1 cellular context compared by ENCODE assay signal in genomic region chr1:11842154-11843041, GRCh38.
TF ChIP-seq lines count a peak whose summit lies in the region.

No MANE protein-coding gene starts in this region.

TF ChIP-seq in K562, 482 proteins besides CTCF, POLR2A, EP300 and RAD21 (continued from another document and continues in another):
- no peak for TF ChIP-seq TCF7L2 (IDR thresholded peaks at IDR 0.05; ENCODE audit: low read depth, low read length)
- TF ChIP-seq CGGBP1 (CRISPR knock-in tag; IDR thresholded peaks at IDR 0.05): no peak
- peak; percentile 90 for TF ChIP-seq VEZF1 (CRISPR knock-in tag; IDR thresholded peaks at IDR 0.05)
- TF ChIP-seq ZNF778 (CRISPR knock-in tag; IDR thresholded peaks at IDR 0.05): no peak
- no peak for TF ChIP-seq ILF3 (IDR thresholded peaks at IDR 0.05; ENCODE audit: borderline replicate concordance)
- peak; percentile 32; the same call in 1 of the 2 replicates for TF ChIP-seq ZNF24 (IDR thresholded peaks at IDR 0.05)
- no peak for TF ChIP-seq ZNF561 (CRISPR knock-in tag; conservative IDR thresholded peaks at IDR 0.05)
- TF ChIP-seq KDM5B (IDR thresholded peaks at IDR 0.05; ENCODE audit: insufficient replicate concordance, low read depth, low read length): no peak
- no peak for TF ChIP-seq LARP7 (IDR thresholded peaks at IDR 0.05)
- TF ChIP-seq CC2D1A (IDR thresholded peaks at IDR 0.05): peak; percentile 72; the same call in 1 of the 2 replicates
- TF ChIP-seq SMARCC2 (IDR thresholded peaks at IDR 0.05; ENCODE audit: low read depth): peak; percentile 90
- TF ChIP-seq HMGXB4 (CRISPR knock-in tag; IDR thresholded peaks at IDR 0.05): no peak
- peak; percentile 78 for TF ChIP-seq CHAMP1 (IDR thresholded peaks at IDR 0.05)
- peak in 1 of 2 experiments; percentile 83; a peak in 2 of 4 replicates for TF ChIP-seq ZNF639 (CRISPR knock-in tag; conservative IDR thresholded peaks at IDR 0.05 in 1 of 2, IDR thresholded peaks at IDR 0.05 in 1 of 2)
- peak; percentile 99 for TF ChIP-seq DPF2 (IDR thresholded peaks at IDR 0.05)
- TF ChIP-seq FOSL1 (tag; conservative IDR thresholded peaks at IDR 0.05): peak; percentile 70
- TF ChIP-seq ZNF280A (IDR thresholded peaks at IDR 0.05; ENCODE audit: low read depth, partially characterized antibody): no peak
- TF ChIP-seq PREB (CRISPR knock-in tag; IDR thresholded peaks at IDR 0.05): no peak
- no peak for TF ChIP-seq GTF2E2 (tag; IDR thresholded peaks at IDR 0.05)
- TF ChIP-seq SIX5 (IDR thresholded peaks at IDR 0.05; ENCODE audit: borderline replicate concordance in 1 of 2, insufficient read depth in 1 of 2, low read depth in 1 of 2, low read length in 2 of 2): no peak
- TF ChIP-seq NR0B1 (IDR thresholded peaks at IDR 0.05; ENCODE audit: partially characterized antibody): no peak
- no peak for TF ChIP-seq ZNF717 (CRISPR knock-in tag; IDR thresholded peaks at IDR 0.05)
- no peak for TF ChIP-seq HOXB6 (CRISPR knock-in tag; IDR thresholded peaks at IDR 0.05; ENCODE audit: borderline replicate concordance)
- no peak for TF ChIP-seq ZNF445 (CRISPR knock-in tag; IDR thresholded peaks at IDR 0.05; ENCODE audit: low read depth)
- 0 out of 2 replicates have a peak, but pooled peaks have one; percentile 46 for TF ChIP-seq CBFB (CRISPR knock-in tag; IDR thresholded peaks at IDR 0.05)
- peak; percentile 88 for TF ChIP-seq EP400 (IDR thresholded peaks at IDR 0.05)
- peak; percentile 86 for TF ChIP-seq ZNF644 (tag; IDR thresholded peaks at IDR 0.05; ENCODE audit: low read depth)
- peak; percentile 98 for TF ChIP-seq HDAC2 (IDR thresholded peaks at IDR 0.05)
- no peak for TF ChIP-seq XRCC3 (IDR thresholded peaks at IDR 0.05)
- no peak for TF ChIP-seq IFI16 (CRISPR knock-in tag; IDR thresholded peaks at IDR 0.05)
- TF ChIP-seq ZNF551 (CRISPR knock-in tag; IDR thresholded peaks at IDR 0.05): no peak
- peak; percentile 72; the same call in 1 of the 2 replicates for TF ChIP-seq PYGO2 (tag; IDR thresholded peaks at IDR 0.05)
- peak; percentile 55; the same call in 1 of the 2 replicates for TF ChIP-seq BCOR (IDR thresholded peaks at IDR 0.05)
- TF ChIP-seq DDX20 (tag; IDR thresholded peaks at IDR 0.05; ENCODE audit: low read depth): no peak
- no peak for TF ChIP-seq ATF2 (CRISPR knock-in tag; IDR thresholded peaks at IDR 0.05)
- TF ChIP-seq MXD1 (CRISPR knock-in tag; IDR thresholded peaks at IDR 0.05; ENCODE audit: borderline replicate concordance, poor library complexity, severe bottlenecking): peak; percentile 76
- TF ChIP-seq MBD1 (CRISPR knock-in tag; IDR thresholded peaks at IDR 0.05): no peak
- TF ChIP-seq GTF3C2 (IDR thresholded peaks at IDR 0.05; ENCODE audit: borderline replicate concordance, extremely low read depth, insufficient read length): no peak
- TF ChIP-seq ZNF436 (CRISPR knock-in tag; IDR thresholded peaks at IDR 0.05): no peak
- TF ChIP-seq HDAC6 (IDR thresholded peaks at IDR 0.05; ENCODE audit: low read depth, low read length): no peak
- peak; percentile 92 for TF ChIP-seq GATA2 (CRISPR knock-in tag; IDR thresholded peaks at IDR 0.05)
- peak; percentile 83 for TF ChIP-seq SMAD4 (CRISPR knock-in tag; conservative IDR thresholded peaks at IDR 0.05)
- peak; percentile 20; the same call in 1 of the 2 replicates for TF ChIP-seq ARID3A (IDR thresholded peaks at IDR 0.05; ENCODE audit: borderline replicate concordance, low read depth, low read length)
